Comparison of ENCODE assay signal across 8 cellular contexts in the genomic region with DNA sequence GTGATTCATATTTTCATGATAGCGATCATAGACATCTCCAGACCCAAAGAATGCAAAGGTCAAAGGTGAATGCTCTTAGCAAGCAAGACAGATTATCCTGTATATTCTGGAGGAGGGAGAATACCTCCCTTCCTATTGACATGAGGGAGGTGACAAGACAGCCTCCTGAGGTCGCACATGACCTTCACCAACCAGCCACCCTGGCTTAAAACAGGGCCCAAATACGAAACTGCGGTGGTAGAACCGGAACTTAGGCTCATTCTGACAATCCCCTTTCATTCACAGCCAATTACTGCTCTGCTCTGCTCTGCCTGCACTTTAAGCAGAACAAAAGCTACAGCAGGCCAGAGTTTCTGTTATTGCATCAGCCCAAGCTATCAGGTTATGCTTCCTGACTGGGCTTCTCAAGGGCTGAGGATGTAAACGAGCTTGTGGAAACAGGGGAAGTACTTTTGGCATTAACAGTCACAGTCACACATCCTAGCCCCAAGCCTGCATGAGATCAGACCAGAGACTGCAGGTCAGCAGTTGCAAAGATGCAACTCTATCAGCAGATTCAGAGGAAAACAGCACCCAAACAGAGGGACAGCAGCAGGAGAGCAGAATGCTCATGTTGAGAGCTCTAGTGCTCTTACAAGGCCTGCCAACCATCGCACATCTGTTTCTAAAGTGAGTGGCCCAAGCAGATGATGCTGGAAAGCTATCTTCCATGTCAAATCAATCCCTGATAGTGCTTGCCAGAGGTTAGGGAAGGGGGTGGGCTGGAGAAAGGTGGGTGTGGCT. TPM values are rescaled to one million over a fixed set of nuclear protein-coding genes. Genes with fewer than 3 reads are reported as not detected.
DNase-seq lines count a peak whose midpoint lies in the region; ATAC-seq and TF ChIP-seq lines count a peak whose summit lies in the region.

No MANE protein-coding gene starts in this region.

- H3K27me3 ChIP-seq in fibroblast of lung (ENCODE audit: control insufficient read depth, insufficient read depth, low read length) = no peaks in the 10 kb centered on the region
- H3K27me3 ChIP-seq in sigmoid colon = no peaks in the 10 kb centered on the region

- ATAC-seq in GM18858 (IDR thresholded peaks at IDR 0.05; ENCODE audit: unreplicated experiment) (peak; percentile 44), HG02884 (IDR thresholded peaks at IDR 0.05; ENCODE audit: unreplicated experiment) (peak; percentile 68)
- peak; percentile 96 for ATAC-seq in stimulated activated naive CD8-positive, alpha-beta T cell treated with anti-CD3 and anti-CD28 coated beads, Interleukin-15, amount 100 ng/mL, for 72 hours

- no peaks in the 10 kb centered on the region for H3K4me1 ChIP-seq in fibroblast of lung (ENCODE audit: control insufficient read depth, extremely low read depth, insufficient read depth, low read length)
- no peaks in the 10 kb centered on the region for H3K4me1 ChIP-seq in sigmoid colon

- peak overlapping the region; percentile 99 to 100 for H3K27ac Mint-ChIP-seq in stimulated activated naive CD8-positive, alpha-beta T cell treated with anti-CD3 and anti-CD28 coated beads, Interleukin-15, amount 100 ng/mL, for 72 hours
- no peak overlapping the region for H3K27ac Mint-ChIP-seq in MCF 10A (ENCODE audit: low read depth, unreplicated experiment)

- H3K36me3 Mint-ChIP-seq in MCF 10A (ENCODE audit: insufficient read depth, unreplicated experiment) = no peaks in the 10 kb centered on the region

- no peak for TF ChIP-seq CTCF in fibroblast of lung (conservative IDR thresholded peaks at IDR 0.05 in 1 of 2, IDR thresholded peaks at IDR 0.05 in 1 of 2; ENCODE audit: low read depth in 1 of 2, low read length in 2 of 2)
- no peak for TF ChIP-seq CTCF in MCF 10A (IDR thresholded peaks at IDR 0.05; ENCODE audit: unreplicated experiment)
- no peak for TF ChIP-seq CTCF in sigmoid colon (IDR thresholded peaks at IDR 0.05)

- H3K36me3 ChIP-seq in fibroblast of lung (ENCODE audit: control insufficient read depth, insufficient read depth, low read length) (no peaks in the 10 kb centered on the region), sigmoid colon (no peaks in the 10 kb centered on the region)

- no peaks in the 10 kb centered on the region for H3K9me3 Mint-ChIP-seq in stimulated activated naive CD8-positive, alpha-beta T cell treated with anti-CD3 and anti-CD28 coated beads, Interleukin-15, amount 100 ng/mL, for 72 hours
- H3K9me3 Mint-ChIP-seq in MCF 10A (ENCODE audit: unreplicated experiment) = no peaks in the 10 kb centered on the region

- H3K4me3 Mint-ChIP-seq in stimulated activated naive CD8-positive, alpha-beta T cell treated with anti-CD3 and anti-CD28 coated beads, Interleukin-15, amount 100 ng/mL, for 72 hours = peak overlapping the region; percentile 67 to 71
- no peak overlapping the region for H3K4me3 Mint-ChIP-seq in MCF 10A (ENCODE audit: unreplicated experiment)

- H3K4me3 ChIP-seq in fibroblast of lung (replicated peaks in 1 of 4; ENCODE audit: control extremely low read depth in 1 of 4, insufficient read depth in 1 of 4, low read depth in 3 of 4, low read length in 4 of 4) (no peak overlapping the region), sigmoid colon (no peak overlapping the region)

- intact Hi-C loops in MCF 10A (cut with micrococcal nuclease) = no loop called here
- intact Hi-C loops in sigmoid colon (cut with DNase I) = no loop called here

- CTCF ChIA-PET in MCF 10A (lab: Yijun Ruan, JAX) = interaction anchor here (0.5 to 0.6 kb wide), 3 partner anchors 22 to 731 kb away, joined by 3 to 6 read pairs (median 3); no protein-coding TSS in a partner anchor

- H3K4me2 ChIP-seq in fibroblast of lung (ENCODE audit: extremely low read depth, insufficient read depth, low read length) = no peak overlapping the region

- H2AFZ ChIP-seq in fibroblast of lung (ENCODE audit: low read length) = no peak overlapping the region

- H4K20me1 ChIP-seq in fibroblast of lung (ENCODE audit: control insufficient read depth, extremely low read depth, insufficient read depth, low read length) = no peaks in the 10 kb centered on the region

- BruUV-seq in MCF 10A (replicated peaks; lab: Mats Ljungman, UMichigan) = no TSS peak

- H3K27ac ChIP-seq in fibroblast of lung (ENCODE audit: insufficient read depth, low read length) (no peak overlapping the region), sigmoid colon (no peak overlapping the region)

- H3K79me2 ChIP-seq in fibroblast of lung (ENCODE audit: control insufficient read depth, insufficient read depth, low read length) = no peaks in the 10 kb centered on the region

- 67 to 77% methylated on average over 7 of the region's 7 CpGs for WGBS in sigmoid colon, 2 donors

- POLR2A ChIA-PET in MCF 10A (lab: Yijun Ruan, JAX) = interaction anchor here (0.6 to 1.2 kb wide), 2 partner anchors 19 to 194 kb away, joined by 3 read pairs; no protein-coding TSS in a partner anchor

- H3K27me3 Mint-ChIP-seq in stimulated activated naive CD8-positive, alpha-beta T cell treated with anti-CD3 and anti-CD28 coated beads, Interleukin-15, amount 100 ng/mL, for 72 hours = no peaks in the 10 kb centered on the region
- peaks cover 10% of the 10 kb centered on the region for H3K27me3 Mint-ChIP-seq in MCF 10A (ENCODE audit: insufficient read depth, unreplicated experiment)

- TF ChIP-seq EP300 in sigmoid colon (IDR thresholded peaks at IDR 0.05) = no peak

- TF ChIP-seq POLR2A in sigmoid colon (IDR thresholded peaks at IDR 0.05) = no peak

- H3K9me3 ChIP-seq in fibroblast of lung (ENCODE audit: control insufficient read depth, insufficient read depth, low read depth, low read length) = no peaks in the 10 kb centered on the region
- H3K9me3 ChIP-seq in sigmoid colon = no peaks in the 10 kb centered on the region

- H3K4me1 Mint-ChIP-seq in stimulated activated naive CD8-positive, alpha-beta T cell treated with anti-CD3 and anti-CD28 coated beads, Interleukin-15, amount 100 ng/mL, for 72 hours = peaks cover 71% of the 10 kb centered on the region
- no peaks in the 10 kb centered on the region for H3K4me1 Mint-ChIP-seq in MCF 10A (ENCODE audit: insufficient read depth, unreplicated experiment)

- DNase-seq in SIG-M5 treated with dmso at 0.1 percent for 504 hours (lab: John Stamatoyannopoulos, UW; ENCODE audit: unreplicated experiment) (peak; percentile 89), fibroblast of lung (ENCODE audit: low read depth in 2 of 2) (peak; percentile 33 to 79), hippocampal formation (lab: John Stamatoyannopoulos, UW) (no peak), MCF 10A (ENCODE audit: unreplicated experiment) (no peak), sigmoid colon (no peak)
- peak; percentile 49 to 75 for DNase-seq in stimulated activated naive CD8-positive, alpha-beta T cell treated with anti-CD3 and anti-CD28 coated beads, Interleukin-15, amount 100 ng/mL, for 72 hours

- H3K9ac ChIP-seq in fibroblast of lung (ENCODE audit: insufficient read depth, low read length) = no peak overlapping the region

RNA-seq across cellular contexts. Expression of a gene that starts 51.2 kb away (rescaled TPM):
- total RNA-seq in fibroblast of lung = under 0.01 TPM in 2 replicates
- 0.07 and 0.14 TPM in 2 replicates for polyA plus RNA-seq in fibroblast of lung
- 0.06 and 0.12 TPM in 2 replicates for polyA plus RNA-seq in fibroblast of lung (2012)
- polyA minus RNA-seq in fibroblast of lung (ENCODE audit: low replicate concordance) = not detected in 2 replicates
- not detected in 2 replicates for total RNA-seq in MCF 10A (2022)
- under 1 TPM in 1 of 4 donors, not detected in 3; 0.14 TPM for total RNA-seq in sigmoid colon
- under 1 TPM in 2 of 3 donors, not detected in 1; 0.15 to 0.69 TPM for polyA plus RNA-seq in sigmoid colon

Comparison
In these comparisons a context has a peak if more than half of its experiments do, and no peak if none do; other contexts are left out.
1. ATAC-seq: peak in every context shown above with its lines; median percentile 96 in stimulated activated naive CD8-positive, alpha-beta T cell treated with anti-CD3 and anti-CD28 coated beads, Interleukin-15, amount 100 ng/mL, for 72 hours; 68 in HG02884; 44 in GM18858.
2. DNase-seq: peak in SIG-M5 treated with dmso at 0.1 percent for 504 hours (single experiment), fibroblast of lung (2 of 2) and stimulated activated naive CD8-positive, alpha-beta T cell treated with anti-CD3 and anti-CD28 coated beads, Interleukin-15, amount 100 ng/mL, for 72 hours (2 of 2); none in hippocampal formation (0 of 2), MCF 10A (single experiment) and sigmoid colon (single experiment).